Comparison of ENCODE assay signal across 1 cellular context in genomic region chr19:29943615-29944014, GRCh38.
TF ChIP-seq lines count a peak whose summit lies in the region.

No MANE protein-coding gene starts in this region.

TF ChIP-seq in H1, 55 proteins besides CTCF, POLR2A, EP300 and RAD21 (continued from another document):
- TF ChIP-seq SUZ12 (IDR thresholded peaks at IDR 0.05; ENCODE audit: low read length) (no peak), BCL11A (IDR thresholded peaks at IDR 0.05; ENCODE audit: low read depth in 2 of 2, low read length in 2 of 2) (no peak), TAF7 (optimal IDR thresholded peaks at IDR 0.05; ENCODE audit: borderline replicate concordance, low read depth, low read length) (no peak)
TF ChIP-seq in H1: peak in this region for 0.
